In the genomic region with DNA sequence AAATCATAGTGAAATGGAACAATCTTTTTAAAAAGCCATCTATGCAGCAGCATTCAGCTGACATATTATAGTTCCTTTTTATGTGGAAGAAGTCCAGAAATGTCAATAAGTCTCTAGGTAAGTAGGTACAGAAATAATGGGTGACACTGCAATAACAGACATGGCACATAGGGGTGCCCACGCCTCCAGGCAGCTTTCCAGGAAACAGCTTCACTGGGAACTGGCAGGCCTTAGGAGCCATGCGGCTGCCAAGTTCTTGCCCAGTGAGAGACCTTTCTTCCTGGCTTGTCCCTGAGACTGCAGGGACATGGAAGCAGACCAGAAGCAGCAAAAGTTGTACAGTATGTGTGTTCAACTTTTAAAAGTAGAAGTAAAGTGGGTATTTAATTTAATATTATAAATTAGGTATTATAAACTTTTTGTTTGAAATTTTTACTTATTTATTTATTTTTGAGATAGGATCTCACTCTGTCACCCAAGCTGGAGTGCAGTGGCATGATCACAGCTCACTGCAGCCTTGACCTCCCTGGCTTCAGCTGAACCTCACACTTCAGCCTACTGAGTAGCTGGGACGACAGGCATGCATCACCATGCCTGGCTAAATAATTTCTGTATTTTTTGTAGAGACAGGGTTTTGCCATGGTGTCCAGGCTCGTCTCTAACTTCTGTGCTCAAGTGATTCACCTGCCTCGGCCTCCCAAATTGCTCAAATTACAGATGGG, we compare ENCODE assay signal across 13 cellular contexts. TPM values are rescaled to one million over a fixed set of nuclear protein-coding genes. Genes with fewer than 3 reads are reported as not detected.
A peak's percentile ranks its signal among the peaks of the same experiment; 100 is the strongest.
DNase-seq lines count a peak whose midpoint lies in the region; ATAC-seq, FAIRE-seq and TF ChIP-seq lines count a peak whose summit lies in the region.
"Had no signal": no experiment of that assay in that cellular context is flagged by ENCODE, and none has a peak within 500 bp of the region (broad histone marks: within the 10 kb centered on the region; RNA-seq: fewer than 3 reads in every experiment).

No MANE protein-coding gene starts in this region.

- no peak overlapping the region for H3K9ac ChIP-seq in Loucy (ENCODE audit: low read depth, low read length, poor library complexity, severe bottlenecking)

- intact Hi-C loops in left lung (cut with DNase I), result no loop called here

- H3K27ac ChIP-seq in left lung (no peak overlapping the region), small intestine (ENCODE audit: low read depth in 1 of 2, low read length in 1 of 2) (no peak overlapping the region)

- no peak overlapping the region for H3K4me2 ChIP-seq in Loucy (ENCODE audit: low read depth, low read length, poor library complexity, severe bottlenecking)

- H3K36me3 ChIP-seq in Loucy (ENCODE audit: insufficient read depth, low read length) (no peaks in the 10 kb centered on the region), left lung (no peaks in the 10 kb centered on the region), small intestine (ENCODE audit: control insufficient read depth in 2 of 2, insufficient read depth in 2 of 2, low read length in 2 of 2) (no peaks in the 10 kb centered on the region)

- no peaks in the 10 kb centered on the region for H4K20me1 ChIP-seq in Loucy (ENCODE audit: insufficient read depth, low read length, poor library complexity, severe bottlenecking)

- H3K9me3 ChIP-seq in Loucy (ENCODE audit: insufficient read depth, low read depth, low read length) (no peaks in the 10 kb centered on the region), left lung (no peaks in the 10 kb centered on the region), small intestine (ENCODE audit: control insufficient read depth, low read depth) (no peaks in the 10 kb centered on the region)

- peak; percentile 18; the same call in 1 of the 2 replicates for TF ChIP-seq CTCF in Loucy (conservative IDR thresholded peaks at IDR 0.05; ENCODE audit: low read length)
- no peak for TF ChIP-seq CTCF in left lung (IDR thresholded peaks at IDR 0.05)

- ATAC-seq in left lung (peak; percentile 83), HG03025 (IDR thresholded peaks at IDR 0.05; ENCODE audit: low FRiP score, unreplicated experiment) (no peak)
- ATAC-seq: natural killer cell treated with Interleukin-12 subunit alpha and Interleukin-12 subunit beta and Interleukin-15 and Interleukin-18, amount 100 ng/mL, for 72 hours; stimulated activated effector memory CD8-positive, alpha-beta T cell treated with anti-CD3 and anti-CD28 coated beads, Interleukin-12 subunit alpha, Interleukin-12 subunit beta, amount 100 ng/mL, for 72 hours had no signal

- FAIRE-seq in small intestine (lab: Jason Lieb, UNC), result no peak

- H3K4me1 ChIP-seq in Loucy (ENCODE audit: insufficient read depth, low read length, poor library complexity, severe bottlenecking) (no peaks in the 10 kb centered on the region), left lung (no peaks in the 10 kb centered on the region), small intestine (ENCODE audit: control insufficient read depth in 2 of 2, insufficient read depth in 1 of 2, low read depth in 1 of 2, low read length in 1 of 2) (no peaks in the 10 kb centered on the region)

- no peak overlapping the region for H2AFZ ChIP-seq in Loucy (ENCODE audit: low read length)

- no peaks in the 10 kb centered on the region for H3K79me2 ChIP-seq in Loucy (ENCODE audit: insufficient read depth, low read length)

- H3F3A ChIP-seq in Loucy (ENCODE audit: low read depth), result no peaks in the 10 kb centered on the region

- H3K27me3 ChIP-seq in Loucy (ENCODE audit: insufficient read depth, low read length, poor library complexity, severe bottlenecking) (no peaks in the 10 kb centered on the region), left lung (no peaks in the 10 kb centered on the region), small intestine (ENCODE audit: control insufficient read depth in 2 of 2, insufficient read depth in 2 of 2, low read length in 2 of 2) (no peaks in the 10 kb centered on the region)

- H3K4me3 ChIP-seq in Loucy (ENCODE audit: low read length, poor library complexity, severe bottlenecking) (no peak overlapping the region), left lung (no peak overlapping the region), small intestine (ENCODE audit: low read depth in 1 of 2, low read length in 2 of 2) (no peak overlapping the region)

- DNase-seq in dermis blood vessel endothelial cell, result peak; percentile 47
- peak in 1 of 2 donors; percentile 39 for DNase-seq in left lung
- DNase-seq in small intestine, result peak; percentile 31
- no peak for DNase-seq in activated T-cell treated with anti-CD3 and anti-CD28 coated beads for 4 hours
- DNase-seq in T-helper 2 cell, result no peak
- no peak for DNase-seq in activated CD8-positive, alpha-beta memory T cell treated with anti-CD3 and anti-CD28 coated beads for 24 hours
- DNase-seq: activated CD8-positive, alpha-beta memory T cell treated with anti-CD3 and anti-CD28 coated beads, Interleukin-2, amount 50 U/mL, for 4 hours; CD8-positive, alpha-beta memory T cell; NCI-H187 treated with DMSO at 0.1 percent for 48 hours had no signal

- WGBS in small intestine, 3 donors, result 53 to 69% (median 57%) methylated on average over 5 of the region's 5 CpGs

- no peaks in the 10 kb centered on the region for H3K9me2 ChIP-seq in Loucy (replicated peaks; ENCODE audit: low read depth, low read length)

RNA-seq across cellular contexts. Expression of a gene that starts 12.1 kb away (rescaled TPM):
- total RNA-seq in dermis blood vessel endothelial cell (not detected in 2 replicates), left lung (not detected)
- polyA plus RNA-seq in small intestine, result under 1 TPM in 2 of 3 donors, not detected in 1; 0.39 to 0.45 TPM
- total RNA-seq: CD8-positive, alpha-beta memory T cell; natural killer cell treated with Interleukin-12 subunit alpha and Interleukin-12 subunit beta and Interleukin-15 and Interleukin-18, amount 100 ng/mL, for 72 hours had no signal
- polyA plus RNA-seq: CD8-positive, alpha-beta memory T cell had no signal

Comparison
In these comparisons a context has a peak if more than half of its experiments do, and no peak if none do; other contexts are left out.
1. DNase-seq: peak in dermis blood vessel endothelial cell (single experiment) and small intestine (single experiment); none in activated T-cell treated with anti-CD3 and anti-CD28 coated beads for 4 hours (single experiment), T-helper 2 cell (0 of 5) and activated CD8-positive, alpha-beta memory T cell treated with anti-CD3 and anti-CD28 coated beads for 24 hours (single experiment).